Comparison of ENCODE assay signal across 13 cellular contexts in genomic region chrX:71128166-71128833, GRCh38. TPM values are rescaled to one million over a fixed set of nuclear protein-coding genes. Genes with fewer than 3 reads are reported as not detected.
DNase-seq lines count a peak whose midpoint lies in the region; ATAC-seq lines count a peak whose summit lies in the region.
"Had no signal": no experiment of that assay in that cellular context is flagged by ENCODE, and none has a peak within 500 bp of the region (broad histone marks: within the 10 kb centered on the region; RNA-seq: fewer than 3 reads in every experiment).

No MANE protein-coding gene starts in this region.

- H3K36me3 Mint-ChIP-seq in central memory CD8-positive, alpha-beta T cell (ENCODE audit: insufficient read depth): peaks cover 48% of the 10 kb centered on the region
- peaks cover 0 to 82% (median 0%) of the 10 kb centered on the region in 3 donors for H3K36me3 Mint-ChIP-seq in naive thymus-derived CD8-positive, alpha-beta T cell

- POLR2A ChIA-PET in naive thymus-derived CD8-positive, alpha-beta T cell (lab: Charles Lee): interaction anchor here (1.3 to 6.4 kb wide), 5 partner anchors 10 to 30 kb away, joined by 3 to 58 read pairs (median 8); partner anchors contain the start of genes IL2RG and MED12

- H3K4me1 Mint-ChIP-seq in central memory CD8-positive, alpha-beta T cell: peaks cover 21% of the 10 kb centered on the region
- H3K4me1 Mint-ChIP-seq in naive thymus-derived CD8-positive, alpha-beta T cell: peaks cover 18 to 26% (median 20%) of the 10 kb centered on the region in 4 donors

- no peaks in the 10 kb centered on the region for H3K9me3 Mint-ChIP-seq in central memory CD8-positive, alpha-beta T cell
- H3K9me3 Mint-ChIP-seq in naive thymus-derived CD8-positive, alpha-beta T cell: peaks cover 0 to 1% (median 0%) of the 10 kb centered on the region in 9 donors
- H3K9me3 Mint-ChIP-seq: activated CD4-positive, alpha-beta T cell treated with anti-CD3 and anti-CD28 coated beads, Interleukin-2, amount 10 ng/mL, durations not matched to agents 7 days and 5 days had no signal

- DNase-seq in EL (peak; percentile 52), NCI-H226 (peak; percentile 12), mucosa of gallbladder (ENCODE audit: low spot score) (no peak)
- DNase-seq in central memory CD8-positive, alpha-beta T cell (ENCODE audit: low spot score in 2 of 2): no peak
- DNase-seq in naive thymus-derived CD8-positive, alpha-beta T cell: no peak
- DNase-seq in stimulated activated naive CD4-positive, alpha-beta T cell treated with Interleukin-2 at 50 U/mL for 16 hours (lab: John Stamatoyannopoulos, UW): no peak
- DNase-seq: kidney had no signal

- peak overlapping the region; percentile 30 for H3K27ac Mint-ChIP-seq in central memory CD8-positive, alpha-beta T cell (ENCODE audit: low read depth)
- peak overlapping the region in 8 of 10 donors; percentile 5 to 88 (median 80) for H3K27ac Mint-ChIP-seq in naive thymus-derived CD8-positive, alpha-beta T cell

- no peak overlapping the region for H3K4me3 Mint-ChIP-seq in central memory CD8-positive, alpha-beta T cell
- no peak overlapping the region for H3K4me3 Mint-ChIP-seq in naive thymus-derived CD8-positive, alpha-beta T cell
- H3K4me3 Mint-ChIP-seq: activated CD4-positive, alpha-beta T cell treated with anti-CD3 and anti-CD28 coated beads, Interleukin-2, amount 10 ng/mL, durations not matched to agents 7 days and 5 days; nephron had no signal

- H3K27me3 Mint-ChIP-seq in central memory CD8-positive, alpha-beta T cell: no peaks in the 10 kb centered on the region
- no peaks in the 10 kb centered on the region for H3K27me3 Mint-ChIP-seq in naive thymus-derived CD8-positive, alpha-beta T cell
- H3K27me3 Mint-ChIP-seq: activated CD4-positive, alpha-beta T cell treated with anti-CD3 and anti-CD28 coated beads, Interleukin-2, amount 10 ng/mL, durations not matched to agents 7 days and 5 days had no signal

- ATAC-seq in central memory CD8-positive, alpha-beta T cell (replicated peaks; ENCODE audit: extremely low read depth, poor library complexity, severe bottlenecking): no peak
- ATAC-seq in naive thymus-derived CD8-positive, alpha-beta T cell: no peak
- ATAC-seq in GM19467 (IDR thresholded peaks at IDR 0.05; ENCODE audit: unreplicated experiment): no peak
- ATAC-seq in HG03135 (IDR thresholded peaks at IDR 0.05; ENCODE audit: unreplicated experiment): no peak

RNA-seq across cellular contexts. Expression of gene MED12, which starts 9.9 kb away (rescaled TPM):
- total RNA-seq in naive thymus-derived CD8-positive, alpha-beta T cell: 10 to 100 TPM; 79.0 to 80.0 TPM
- polyA plus RNA-seq in naive thymus-derived CD8-positive, alpha-beta T cell: 10 to 100 TPM in 2 of 3 donors, 1 to 10 TPM in 1; 6.6 to 17.0 (median 10.2) TPM
- 43.2 TPM for total RNA-seq in mucosa of gallbladder

RNA-seq across cellular contexts. Expression of gene NLGN3, which starts 16.3 kb away (rescaled TPM):
- 1 to 10 TPM; 2.7 to 3.1 TPM for total RNA-seq in naive thymus-derived CD8-positive, alpha-beta T cell
- under 1 TPM; 0.06 to 0.25 (median 0.14) TPM for polyA plus RNA-seq in naive thymus-derived CD8-positive, alpha-beta T cell
- total RNA-seq in mucosa of gallbladder: 2.5 TPM

RNA-seq across cellular contexts. Expression of gene IL2RG, which starts 16.9 kb away (rescaled TPM):
- total RNA-seq in naive thymus-derived CD8-positive, alpha-beta T cell: 100 to 1,000 TPM; 286 to 301 TPM
- 100 to 1,000 TPM; 920 to 951 (median 948) TPM for polyA plus RNA-seq in naive thymus-derived CD8-positive, alpha-beta T cell
- 8.9 TPM for total RNA-seq in mucosa of gallbladder

RNA-seq across cellular contexts. Expression of gene CXorf65, which starts 21.8 kb away (rescaled TPM):
- total RNA-seq in naive thymus-derived CD8-positive, alpha-beta T cell: 10 to 100 TPM; 39.6 to 40.4 TPM
- polyA plus RNA-seq in naive thymus-derived CD8-positive, alpha-beta T cell: 1 to 10 TPM in 1 of 3 donors, not detected in 2; 4.4 TPM
- total RNA-seq in mucosa of gallbladder: not detected
- total RNA-seq: dermis blood vessel endothelial cell, gastroesophageal sphincter had no signal

RNA-seq across cellular contexts. Expression of gene FOXO4, which starts 32.6 kb away (rescaled TPM):
- 10 to 100 TPM; 26.6 to 33.7 TPM for total RNA-seq in naive thymus-derived CD8-positive, alpha-beta T cell
- polyA plus RNA-seq in naive thymus-derived CD8-positive, alpha-beta T cell: 1 to 10 TPM; 1.3 to 2.1 (median 1.7) TPM
- 42.3 TPM for total RNA-seq in mucosa of gallbladder

Comparison
In these comparisons a context has a peak if more than half of its experiments do, and no peak if none do; other contexts are left out.
1. DNase-seq: peak in EL (single experiment) and NCI-H226 (single experiment); none in central memory CD8-positive, alpha-beta T cell (0 of 2), naive thymus-derived CD8-positive, alpha-beta T cell (0 of 10), mucosa of gallbladder (single experiment) and stimulated activated naive CD4-positive, alpha-beta T cell treated with Interleukin-2 at 50 U/mL for 16 hours (single experiment).
2. RNA of gene IL2RG, which starts 16.9 kb away (total RNA-seq): 286 to 301 TPM in naive thymus-derived CD8-positive, alpha-beta T cell; 8.9 TPM in mucosa of gallbladder (single experiment); every median in the first group is over 10 times any median in the second.